In genomic region chr9:125966456-125966855, GRCh38 we compare ENCODE assay signal across 20 cellular contexts.
"Had no signal": no experiment of that assay in that cellular context is flagged by ENCODE, and none has a peak within 500 bp of the region (broad histone marks: within the 10 kb centered on the region; RNA-seq: fewer than 3 reads in every experiment).

No MANE protein-coding gene starts in this region.

- H3K36me3 ChIP-seq: breast epithelium, ovary had no signal

- H3K9me3 ChIP-seq: breast epithelium, left lung, ovary, right lobe of liver, upper lobe of left lung had no signal

- H2AFZ ChIP-seq: hepatocyte, neural progenitor cell had no signal

- H3K27ac Mint-ChIP-seq: activated B cell treated with CpG ODN at 0.5 μM for 24 hours; activated CD4-positive, alpha-beta T cell treated with anti-CD3 and anti-CD28 coated beads, Interleukin-2, amount 10 ng/mL, durations not matched to agents 7 days and 5 days; activated naive CD8-positive, alpha-beta T cell treated with anti-CD3 and anti-CD28 coated beads, Interleukin-2, amount 50 U/mL, for 24 hours; activated T-helper 1 cell treated with anti-CD3 and anti-CD28 coated beads, Interleukin-12 subunit alpha, Interleukin-12 subunit beta, Interleukin-2, Interleukin-4 antibody, amounts not matched to agents 30 ng/mL and 10 ng/mL and 1 ng/mL, durations not matched to agents 14 hours and 24 hours and 36 hours; neural progenitor cell had no signal

- H3K27me3 Mint-ChIP-seq: activated B cell treated with CpG ODN at 0.5 μM for 24 hours; activated CD4-positive, alpha-beta T cell treated with anti-CD3 and anti-CD28 coated beads, Interleukin-2, amount 10 ng/mL, durations not matched to agents 7 days and 5 days; activated naive CD8-positive, alpha-beta T cell treated with anti-CD3 and anti-CD28 coated beads, Interleukin-2, amount 50 U/mL, for 24 hours had no signal

- FAIRE-seq: kidney had no signal

- H3K4me3 Mint-ChIP-seq: activated B cell treated with CpG ODN at 0.5 μM for 24 hours; activated CD4-positive, alpha-beta T cell treated with anti-CD3 and anti-CD28 coated beads, Interleukin-2, amount 10 ng/mL, durations not matched to agents 7 days and 5 days; activated naive CD8-positive, alpha-beta T cell treated with anti-CD3 and anti-CD28 coated beads, Interleukin-2, amount 50 U/mL, for 24 hours; activated T-helper 1 cell treated with anti-CD3 and anti-CD28 coated beads, Interleukin-12 subunit alpha, Interleukin-12 subunit beta, Interleukin-2, Interleukin-4 antibody, amounts not matched to agents 30 ng/mL and 10 ng/mL and 1 ng/mL, durations not matched to agents 14 hours and 24 hours and 36 hours; neural progenitor cell had no signal

- H3K27me3 ChIP-seq: breast epithelium, hepatocyte, left lung, neural progenitor cell, ovary, right lobe of liver, upper lobe of left lung had no signal

- H3K9ac ChIP-seq: neural progenitor cell had no signal

- H3K4me2 ChIP-seq: hepatocyte, neural progenitor cell, smooth muscle cell had no signal

- H3K9me3 Mint-ChIP-seq: activated B cell treated with CpG ODN at 0.5 μM for 24 hours; activated CD4-positive, alpha-beta T cell treated with anti-CD3 and anti-CD28 coated beads, Interleukin-2, amount 10 ng/mL, durations not matched to agents 7 days and 5 days; activated naive CD8-positive, alpha-beta T cell treated with anti-CD3 and anti-CD28 coated beads, Interleukin-2, amount 50 U/mL, for 24 hours; activated T-helper 1 cell treated with anti-CD3 and anti-CD28 coated beads, Interleukin-12 subunit alpha, Interleukin-12 subunit beta, Interleukin-2, Interleukin-4 antibody, amounts not matched to agents 30 ng/mL and 10 ng/mL and 1 ng/mL, durations not matched to agents 14 hours and 24 hours and 36 hours; neural progenitor cell had no signal

- DNase-seq: activated B cell treated with CpG ODN at 0.5 μM for 24 hours; activated CD4-positive, alpha-beta T cell treated with anti-CD3 and anti-CD28 coated beads, Interleukin-2, amount 10 ng/mL, durations not matched to agents 7 days and 5 days; activated CD8-positive, alpha-beta memory T cell treated with anti-CD3 and anti-CD28 coated beads, Interleukin-2, amount 50 U/mL, for 48 hours; activated naive CD4-positive, alpha-beta T cell treated with Interleukin-2 at 50 U/mL for 16 hours; activated naive CD8-positive, alpha-beta T cell treated with anti-CD3 and anti-CD28 coated beads, Interleukin-2, amount 50 U/mL, for 24 hours; aorta; kidney; left lung; mammary epithelial cell; ovary; right lobe of liver; stimulated activated CD4-positive, alpha-beta T cell treated with anti-CD3 and anti-CD28 coated beads, Interleukin-4, amount 100 ng/mL, for 4 hours; stimulated activated CD8-positive, alpha-beta memory T cell treated with anti-CD3 and anti-CD28 coated beads, Interleukin-4, amount 100 ng/mL, for 48 hours; stimulated activated naive CD4-positive, alpha-beta T cell treated with Interleukin-2 at 50 U/mL for 16 hours; upper lobe of left lung had no signal

- ATAC-seq: activated naive CD8-positive, alpha-beta T cell treated with anti-CD3 and anti-CD28 coated beads, Interleukin-2, amount 50 U/mL, for 24 hours; left lung; right lobe of liver had no signal

- H3K4me1 Mint-ChIP-seq: activated CD4-positive, alpha-beta T cell treated with anti-CD3 and anti-CD28 coated beads, Interleukin-2, amount 10 ng/mL, durations not matched to agents 7 days and 5 days; activated naive CD8-positive, alpha-beta T cell treated with anti-CD3 and anti-CD28 coated beads, Interleukin-2, amount 50 U/mL, for 24 hours had no signal

- H3K4me3 ChIP-seq: breast epithelium, hepatocyte, left lung, neural progenitor cell, ovary, right lobe of liver, smooth muscle cell, upper lobe of left lung had no signal

- H3K79me2 ChIP-seq: hepatocyte had no signal

- H3K27ac ChIP-seq: breast epithelium, hepatocyte, left lung, neural progenitor cell, ovary, right lobe of liver, upper lobe of left lung had no signal

- H3K4me1 ChIP-seq: breast epithelium, left lung, right lobe of liver, upper lobe of left lung had no signal
